ENCODE assay signal across 2 cellular contexts in genomic region chr7:158428842-158429753, GRCh38.
TF ChIP-seq lines count a peak whose summit lies in the region.

No MANE protein-coding gene starts in this region.

TF ChIP-seq in A549, 52 proteins besides CTCF, POLR2A, EP300 and RAD21:
- no peak for TF ChIP-seq JUNB (IDR thresholded peaks at IDR 0.05)
- TF ChIP-seq HOXA7 (CRISPR knock-in tag; IDR thresholded peaks at IDR 0.05), result no peak

TF ChIP-seq in H1, 55 proteins besides CTCF, POLR2A, EP300 and RAD21:
- TF ChIP-seq E2F6 (IDR thresholded peaks at IDR 0.05) (peak; percentile 34; the same call in 1 of the 2 replicates), BACH1 (IDR thresholded peaks at IDR 0.05; ENCODE audit: low read length) (no peak)
TF ChIP-seq in H1: peak in this region for 1.
